40 cellular contexts compared by ENCODE assay signal in the genomic region with DNA sequence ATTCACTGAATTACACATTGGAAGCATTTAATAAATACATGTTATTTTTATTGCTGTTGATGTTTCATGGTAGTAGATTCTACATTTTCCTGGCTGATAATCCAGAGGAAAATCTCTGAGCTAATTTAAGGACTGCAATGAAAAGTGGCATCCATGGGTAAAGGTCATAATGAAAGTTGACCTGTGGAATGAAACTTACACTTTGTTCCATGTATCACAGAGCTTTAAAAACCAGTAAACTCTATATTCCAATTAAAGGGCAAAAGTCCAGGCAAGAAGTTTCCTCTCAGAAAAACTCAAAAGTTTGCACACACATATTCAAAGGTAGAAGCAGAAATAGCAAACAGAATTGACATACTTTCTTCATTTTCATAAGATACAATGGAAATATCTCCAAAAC. TPM values are rescaled to one million over a fixed set of nuclear protein-coding genes. Genes with fewer than 3 reads are reported as not detected.
"Had no signal": no experiment of that assay in that cellular context is flagged by ENCODE, and none has a peak within 500 bp of the region (broad histone marks: within the 10 kb centered on the region; RNA-seq: fewer than 3 reads in every experiment).

No MANE protein-coding gene starts in this region.

- H3K36me3 ChIP-seq: adrenal gland, ascending aorta, brain microvascular endothelial cell, breast epithelium, cardiac muscle cell had no signal

- DNase-seq: activated effector memory CD4-positive, alpha-beta T cell treated with anti-CD3 and anti-CD28 coated beads, Interleukin-2, amount 50 U/mL, for 16 hours; activated effector memory CD4-positive, alpha-beta T cell treated with Interleukin-2 at 50 U/mL for 16 hours; activated gamma-delta T cell; activated gamma-delta T cell treated with Interleukin-2 at 50 U/mL for 16 hours; activated naive CD4-positive, alpha-beta T cell; activated naive CD4-positive, alpha-beta T cell treated with anti-CD3 and anti-CD28 coated beads for 36 hours; activated naive CD4-positive, alpha-beta T cell treated with anti-CD3 and anti-CD28 coated beads, Interleukin-2, amount 10 ng/mL, durations not matched to agents 7 days and 5 days; activated naive CD4-positive, alpha-beta T cell treated with anti-CD3 and anti-CD28 coated beads, Interleukin-2, amount 50 U/mL, for 16 hours; activated naive CD4-positive, alpha-beta T cell treated with Interleukin-2 at 50 U/mL for 16 hours; activated naive CD8-positive, alpha-beta T cell treated with anti-CD3 and anti-CD28 coated beads for 36 hours; activated naive CD8-positive, alpha-beta T cell treated with anti-CD3 and anti-CD28 coated beads, Interleukin-2, amount 10 ng/mL, durations not matched to agents 7 days and 5 days; activated naive CD8-positive, alpha-beta T cell treated with anti-CD3 and anti-CD28 coated beads, Interleukin-2, amount 50 U/mL, for 24 hours; activated T-cell treated with anti-CD3 and anti-CD28 coated beads, Interleukin-2, amount 50 U/mL, for 1 hour; activated T-cell treated with anti-CD3 and anti-CD28 coated beads, Interleukin-2, amount 50 U/mL, for 24 hours; activated T-cell treated with anti-CD3 and anti-CD28 coated beads, Interleukin-2, amount 50 U/mL, for 4 hours; activated T-cell treated with anti-CD3 and anti-CD28 coated beads, Interleukin-2, amount 50 U/mL, for 48 hours; activated T-cell treated with anti-CD3 and anti-CD28 coated beads, Interleukin-2, amount 50 U/mL, for 72 hours; adrenal gland; amniotic stem cell; amygdala; anterior cingulate cortex; aorta; body of pancreas; brain microvascular endothelial cell; caudate nucleus; central memory CD4-positive, alpha-beta T cell; cerebellar nuclear complex had no signal

- H3K27me3 ChIP-seq: adrenal gland, ascending aorta, body of pancreas, brain microvascular endothelial cell, breast epithelium, cardiac muscle cell had no signal

- ATAC-seq: activated naive CD4-positive, alpha-beta T cell treated with anti-CD3 and anti-CD28 coated beads, Interleukin-2, amount 50 U/mL, for 72 hours; activated naive CD8-positive, alpha-beta T cell treated with anti-CD3 and anti-CD28 coated beads, Interleukin-2, amount 50 U/mL, for 24 hours; activated T-cell treated with anti-CD3 and anti-CD28 coated beads, Interleukin-2, amount 50 U/mL, for 4 hours; activated T-cell treated with anti-CD3 and anti-CD28 coated beads, Interleukin-2, amount 50 U/mL, for 72 hours; activated T-helper 17 cell treated with anti-CD3 and anti-CD28 coated beads, Interleukin-2, amount 50 U/mL, for 72 hours; body of pancreas had no signal

- H3K4me1 ChIP-seq: adrenal gland, ascending aorta, body of pancreas, breast epithelium had no signal

- H3K27ac ChIP-seq: adrenal gland, ascending aorta, body of pancreas, brain microvascular endothelial cell, breast epithelium, cardiac muscle cell had no signal

- H3K4me3 ChIP-seq: adrenal gland, ascending aorta, body of pancreas, breast epithelium, cardiac muscle cell had no signal

- H3K9me3 ChIP-seq: adrenal gland, ascending aorta, body of pancreas, breast epithelium had no signal

- FAIRE-seq: astrocyte, bronchial epithelial cell had no signal

RNA-seq across cellular contexts. Expression of gene MYF6, which starts 44.8 kb away (rescaled TPM):
- total RNA-seq: activated naive CD4-positive, alpha-beta T cell treated with anti-CD3 and anti-CD28 coated beads for 36 hours; activated naive CD4-positive, alpha-beta T cell treated with anti-CD3 and anti-CD28 coated beads, Interleukin-2, amount 50 U/mL, for 72 hours; activated naive CD8-positive, alpha-beta T cell treated with anti-CD3 and anti-CD28 coated beads for 36 hours; activated naive CD8-positive, alpha-beta T cell treated with anti-CD3 and anti-CD28 coated beads, Interleukin-2, amount 10 ng/mL, durations not matched to agents 7 days and 5 days; activated T-cell treated with anti-CD3 and anti-CD28 coated beads, Interleukin-2, amount 50 U/mL, for 4 hours; activated T-cell treated with anti-CD3 and anti-CD28 coated beads, Interleukin-2, amount 50 U/mL, for 72 hours; activated T-helper 1 cell treated with anti-CD3 and anti-CD28 coated beads, Interleukin-12 subunit alpha, Interleukin-12 subunit beta, Interleukin-2, Interleukin-4 antibody, amounts not matched to agents 30 ng/mL and 10 ng/mL and 1 ng/mL, durations not matched to agents 14 hours and 24 hours and 36 hours; activated T-helper 17 cell treated with anti-CD3 and anti-CD28 coated beads, Interleukin-2, amount 50 U/mL, for 72 hours; activated T-helper 2 cell treated with anti-CD3 and anti-CD28 coated beads, Interferon-gamma antibody, Interleukin-2, Interleukin-4, amounts not matched to agents 10 μg/mL and 5 μg/mL and 100 μg/mL, durations not matched to agents 14 hours and 24 hours and 36 hours; aorta; ascending aorta; astrocyte; body of pancreas; breast epithelium; bronchial epithelial cell; cardiac muscle cell; chondrocyte had no signal
- polyA plus RNA-seq: aorta, cardiac muscle cell had no signal

RNA-seq across cellular contexts. Expression of gene MYF5, which starts 54.1 kb away (rescaled TPM):
- total RNA-seq: activated naive CD4-positive, alpha-beta T cell treated with anti-CD3 and anti-CD28 coated beads for 36 hours; activated naive CD4-positive, alpha-beta T cell treated with anti-CD3 and anti-CD28 coated beads, Interleukin-2, amount 50 U/mL, for 72 hours; activated naive CD8-positive, alpha-beta T cell treated with anti-CD3 and anti-CD28 coated beads for 36 hours; activated naive CD8-positive, alpha-beta T cell treated with anti-CD3 and anti-CD28 coated beads, Interleukin-2, amount 10 ng/mL, durations not matched to agents 7 days and 5 days; activated T-cell treated with anti-CD3 and anti-CD28 coated beads, Interleukin-2, amount 50 U/mL, for 4 hours; activated T-cell treated with anti-CD3 and anti-CD28 coated beads, Interleukin-2, amount 50 U/mL, for 72 hours; activated T-helper 1 cell treated with anti-CD3 and anti-CD28 coated beads, Interleukin-12 subunit alpha, Interleukin-12 subunit beta, Interleukin-2, Interleukin-4 antibody, amounts not matched to agents 30 ng/mL and 10 ng/mL and 1 ng/mL, durations not matched to agents 14 hours and 24 hours and 36 hours; activated T-helper 17 cell treated with anti-CD3 and anti-CD28 coated beads, Interleukin-2, amount 50 U/mL, for 72 hours; activated T-helper 2 cell treated with anti-CD3 and anti-CD28 coated beads, Interferon-gamma antibody, Interleukin-2, Interleukin-4, amounts not matched to agents 10 μg/mL and 5 μg/mL and 100 μg/mL, durations not matched to agents 14 hours and 24 hours and 36 hours; adrenal gland; aorta; ascending aorta; astrocyte; body of pancreas; breast epithelium; bronchial epithelial cell; cardiac muscle cell; cardiac septum; cerebellum; chondrocyte had no signal
- polyA plus RNA-seq: adipose tissue, adrenal gland, aorta, cardiac muscle cell had no signal
